1 cellular context compared by ENCODE assay signal in genomic region chr7:138208864-138209263, GRCh38.
A peak's percentile ranks its signal among the peaks of the same experiment; 100 is the strongest.
TF ChIP-seq lines count a peak whose summit lies in the region.

No MANE protein-coding gene starts in this region.

TF ChIP-seq in H1, 55 proteins besides CTCF, POLR2A, EP300 and RAD21:
- TF ChIP-seq HDAC6 (IDR thresholded peaks at IDR 0.05; ENCODE audit: low read depth, low read length) = no peak
- TF ChIP-seq ZNF274 (IDR thresholded peaks at IDR 0.05; ENCODE audit: borderline replicate concordance, extremely low read depth, low read length) = no peak
- peak; percentile 30; the same call in 1 of the 2 replicates for TF ChIP-seq E2F6 (IDR thresholded peaks at IDR 0.05)
- TF ChIP-seq CHD7 (IDR thresholded peaks at IDR 0.05; ENCODE audit: insufficient replicate concordance, low read length) = no peak
- TF ChIP-seq TEAD4 (IDR thresholded peaks at IDR 0.05; ENCODE audit: low read depth, low read length) = no peak
- no peak for TF ChIP-seq NRF1 (IDR thresholded peaks at IDR 0.05; ENCODE audit: low read depth, low read length)
- no peak for TF ChIP-seq SAP30 (IDR thresholded peaks at IDR 0.05; ENCODE audit: insufficient read depth, insufficient replicate concordance, low read length)
- TF ChIP-seq MAX (IDR thresholded peaks at IDR 0.05) = peak; percentile 72
- no peak for TF ChIP-seq RFX5 (IDR thresholded peaks at IDR 0.05; ENCODE audit: borderline replicate concordance, low read depth, low read length)
- no peak for TF ChIP-seq JUN (IDR thresholded peaks at IDR 0.05; ENCODE audit: low read depth, low read length)
